ENCODE assay signal across 1 cellular context in the genomic region with DNA sequence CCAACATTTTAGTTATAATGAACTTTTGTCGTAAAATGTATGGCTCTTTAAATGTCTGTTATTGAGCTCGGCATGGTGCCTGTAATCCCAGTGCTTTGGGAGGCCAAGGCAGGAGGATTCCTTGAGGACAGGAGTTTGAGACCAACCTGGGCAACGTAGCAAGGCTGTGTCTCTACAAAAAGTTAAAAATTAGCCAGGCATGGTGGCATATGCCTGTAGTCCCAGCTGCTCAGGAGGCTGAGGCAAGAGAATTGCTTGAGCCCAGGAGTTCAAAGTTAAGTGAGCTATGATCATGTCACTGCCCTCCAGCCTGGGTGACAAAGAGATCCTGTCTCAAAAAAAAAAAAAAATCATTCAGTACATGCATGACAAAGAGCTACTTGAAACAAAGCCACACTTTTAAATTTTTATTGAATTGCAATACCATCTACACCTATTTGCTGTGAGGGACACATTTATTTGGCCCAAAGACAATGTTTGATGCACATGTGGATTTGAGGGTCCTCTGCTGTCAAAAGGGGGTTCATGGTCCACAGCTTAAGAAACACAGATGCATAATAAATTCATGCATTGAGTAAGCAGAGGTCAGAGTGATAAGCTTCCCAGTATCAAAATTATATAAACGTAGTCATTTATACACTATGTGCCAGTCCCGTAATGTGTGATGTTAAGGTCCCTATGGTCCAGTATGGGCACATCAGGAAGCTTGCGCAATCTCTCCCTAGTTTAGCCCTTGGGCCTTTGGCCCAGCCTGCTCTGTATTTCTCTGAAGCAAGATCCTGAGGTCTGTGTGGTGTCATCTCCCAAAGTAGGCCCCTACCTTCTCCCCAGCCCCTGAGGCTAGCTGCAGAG.
TF ChIP-seq lines count a peak whose summit lies in the region.

No MANE protein-coding gene starts in this region.

TF ChIP-seq in HepG2, 621 proteins besides CTCF, POLR2A, EP300 and RAD21 (continued from another document and continues in another):
- TF ChIP-seq PHF21A (CRISPR knock-in tag; IDR thresholded peaks at IDR 0.05), result peak; percentile 61; the same call in 1 of the 2 replicates
- TF ChIP-seq ZMYM2 (CRISPR knock-in tag; IDR thresholded peaks at IDR 0.05), result peak; percentile 71; the same call in 1 of the 2 replicates
- no peak for TF ChIP-seq LBX2 (CRISPR knock-in tag; IDR thresholded peaks at IDR 0.05; ENCODE audit: borderline replicate concordance)
- TF ChIP-seq NCOA1 (CRISPR knock-in tag; IDR thresholded peaks at IDR 0.05), result no peak
- peak; percentile 48; the same call in 1 of the 2 replicates for TF ChIP-seq FOXK1 (CRISPR knock-in tag; IDR thresholded peaks at IDR 0.05; ENCODE audit: borderline replicate concordance, low read depth)
- peak; percentile 94 for TF ChIP-seq ZNF644 (CRISPR knock-in tag; IDR thresholded peaks at IDR 0.05; ENCODE audit: low read depth)
- TF ChIP-seq, protein P1, sequence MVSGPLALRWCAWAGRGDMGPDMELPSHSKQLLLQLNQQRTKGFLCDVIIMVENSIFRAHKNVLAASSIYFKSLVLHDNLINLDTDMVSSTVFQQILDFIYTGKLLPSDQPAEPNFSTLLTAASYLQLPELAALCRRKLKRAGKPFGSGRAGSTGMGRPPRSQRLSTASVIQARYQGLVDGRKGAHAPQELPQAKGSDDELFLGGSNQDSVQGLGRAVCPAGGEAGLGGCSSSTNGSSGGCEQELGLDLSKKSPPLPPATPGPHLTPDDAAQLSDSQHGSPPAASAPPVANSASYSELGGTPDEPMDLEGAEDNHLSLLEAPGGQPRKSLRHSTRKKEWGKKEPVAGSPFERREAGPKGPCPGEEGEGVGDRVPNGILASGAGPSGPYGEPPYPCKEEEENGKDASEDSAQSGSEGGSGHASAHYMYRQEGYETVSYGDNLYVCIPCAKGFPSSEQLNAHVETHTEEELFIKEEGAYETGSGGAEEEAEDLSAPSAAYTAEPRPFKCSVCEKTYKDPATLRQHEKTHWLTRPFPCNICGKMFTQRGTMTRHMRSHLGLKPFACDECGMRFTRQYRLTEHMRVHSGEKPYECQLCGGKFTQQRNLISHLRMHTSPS (CRISPR knock-in tag; IDR thresholded peaks at IDR 0.05; ENCODE audit: low read depth), result peak; percentile 72; the same call in 1 of the 2 replicates
- peak; percentile 25; the same call in 1 of the 2 replicates for TF ChIP-seq FOXK2 (IDR thresholded peaks at IDR 0.05)
- no peak for TF ChIP-seq REL (CRISPR knock-in tag; conservative IDR thresholded peaks at IDR 0.05)
- TF ChIP-seq, protein P2, sequence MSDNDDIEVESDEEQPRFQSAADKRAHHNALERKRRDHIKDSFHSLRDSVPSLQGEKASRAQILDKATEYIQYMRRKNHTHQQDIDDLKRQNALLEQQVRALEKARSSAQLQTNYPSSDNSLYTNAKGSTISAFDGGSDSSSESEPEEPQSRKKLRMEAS (IDR thresholded peaks at IDR 0.05), result peak; percentile 23; the same call in 1 of the 2 replicates
- TF ChIP-seq ZNF20 (CRISPR knock-in tag; IDR thresholded peaks at IDR 0.05), result no peak
- TF ChIP-seq DMAP1 (CRISPR knock-in tag; IDR thresholded peaks at IDR 0.05), result no peak
- 0 out of 2 replicates have a peak, but pooled peaks have one; percentile 76 for TF ChIP-seq GZF1 (CRISPR knock-in tag; IDR thresholded peaks at IDR 0.05)
- no peak for TF ChIP-seq HNRNPLL (IDR thresholded peaks at IDR 0.05; ENCODE audit: low read depth, low read length, poor library complexity, severe bottlenecking)
- peak; percentile 45; the same call in 1 of the 2 replicates for TF ChIP-seq ZNF3 (CRISPR knock-in tag; IDR thresholded peaks at IDR 0.05)
- TF ChIP-seq SAP130 (CRISPR knock-in tag; IDR thresholded peaks at IDR 0.05; ENCODE audit: low read depth), result peak; percentile 79
- peak; percentile 31; the same call in 1 of the 2 replicates for TF ChIP-seq SP140L (CRISPR knock-in tag; IDR thresholded peaks at IDR 0.05; ENCODE audit: borderline replicate concordance)
- peak; percentile 71 for TF ChIP-seq GATAD2A (CRISPR knock-in tag; IDR thresholded peaks at IDR 0.05)
- TF ChIP-seq MED8 (CRISPR knock-in tag; IDR thresholded peaks at IDR 0.05; ENCODE audit: insufficient replicate concordance), result no peak
- 0 out of 2 replicates have a peak, but pooled peaks have one; percentile 23 for TF ChIP-seq ZFP90 (CRISPR knock-in tag; IDR thresholded peaks at IDR 0.05; ENCODE audit: borderline replicate concordance)
- TF ChIP-seq, protein P3, sequence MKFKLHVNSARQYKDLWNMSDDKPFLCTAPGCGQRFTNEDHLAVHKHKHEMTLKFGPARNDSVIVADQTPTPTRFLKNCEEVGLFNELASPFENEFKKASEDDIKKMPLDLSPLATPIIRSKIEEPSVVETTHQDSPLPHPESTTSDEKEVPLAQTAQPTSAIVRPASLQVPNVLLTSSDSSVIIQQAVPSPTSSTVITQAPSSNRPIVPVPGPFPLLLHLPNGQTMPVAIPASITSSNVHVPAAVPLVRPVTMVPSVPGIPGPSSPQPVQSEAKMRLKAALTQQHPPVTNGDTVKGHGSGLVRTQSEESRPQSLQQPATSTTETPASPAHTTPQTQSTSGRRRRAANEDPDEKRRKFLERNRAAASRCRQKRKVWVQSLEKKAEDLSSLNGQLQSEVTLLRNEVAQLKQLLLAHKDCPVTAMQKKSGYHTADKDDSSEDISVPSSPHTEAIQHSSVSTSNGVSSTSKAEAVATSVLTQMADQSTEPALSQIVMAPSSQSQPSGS (CRISPR knock-in tag; IDR thresholded peaks at IDR 0.05), result peak; percentile 32; the same call in 1 of the 2 replicates
- no peak for TF ChIP-seq ZNF329 (CRISPR knock-in tag; IDR thresholded peaks at IDR 0.05; ENCODE audit: low read depth)
- TF ChIP-seq ZNF431 (CRISPR knock-in tag; IDR thresholded peaks at IDR 0.05; ENCODE audit: borderline replicate concordance, low read depth), result no peak
- TF ChIP-seq ZNF614 (CRISPR knock-in tag; IDR thresholded peaks at IDR 0.05; ENCODE audit: borderline replicate concordance), result peak; percentile 19; the same call in 1 of the 2 replicates
- TF ChIP-seq ZNF232 (CRISPR knock-in tag; IDR thresholded peaks at IDR 0.05; ENCODE audit: borderline replicate concordance), result no peak
- TF ChIP-seq MTF2 (CRISPR knock-in tag; IDR thresholded peaks at IDR 0.05; ENCODE audit: borderline replicate concordance), result no peak
- peak; percentile 8; the same call in 1 of the 2 replicates for TF ChIP-seq PITX1 (CRISPR knock-in tag; IDR thresholded peaks at IDR 0.05)
- TF ChIP-seq TGIF2 (CRISPR knock-in tag; IDR thresholded peaks at IDR 0.05), result no peak
- TF ChIP-seq, protein P4, sequence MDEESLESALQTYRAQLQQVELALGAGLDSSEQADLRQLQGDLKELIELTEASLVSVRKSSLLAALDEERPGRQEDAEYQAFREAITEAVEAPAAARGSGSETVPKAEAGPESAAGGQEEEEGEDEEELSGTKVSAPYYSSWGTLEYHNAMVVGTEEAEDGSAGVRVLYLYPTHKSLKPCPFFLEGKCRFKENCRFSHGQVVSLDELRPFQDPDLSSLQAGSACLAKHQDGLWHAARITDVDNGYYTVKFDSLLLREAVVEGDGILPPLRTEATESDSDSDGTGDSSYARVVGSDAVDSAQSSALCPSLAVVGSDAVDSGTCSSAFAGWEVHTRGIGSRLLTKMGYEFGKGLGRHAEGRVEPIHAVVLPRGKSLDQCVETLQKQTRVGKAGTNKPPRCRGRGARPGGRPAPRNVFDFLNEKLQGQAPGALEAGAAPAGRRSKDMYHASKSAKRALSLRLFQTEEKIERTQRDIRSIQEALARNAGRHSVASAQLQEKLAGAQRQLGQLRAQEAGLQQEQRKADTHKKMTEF (CRISPR knock-in tag; IDR thresholded peaks at IDR 0.05), result peak; percentile 41
- TF ChIP-seq ZNF33A (CRISPR knock-in tag; IDR thresholded peaks at IDR 0.05; ENCODE audit: borderline replicate concordance), result peak; percentile 64; the same call in 1 of the 2 replicates
- peak; percentile 42; the same call in 1 of the 2 replicates for TF ChIP-seq ATF3 (CRISPR knock-in tag; IDR thresholded peaks at IDR 0.05)
- TF ChIP-seq TSC22D2 (CRISPR knock-in tag; IDR thresholded peaks at IDR 0.05; ENCODE audit: borderline replicate concordance), result peak; percentile 53; the same call in 1 of the 2 replicates
- TF ChIP-seq BCL6 (CRISPR knock-in tag; IDR thresholded peaks at IDR 0.05), result peak; percentile 45; the same call in 1 of the 2 replicates
- TF ChIP-seq TARDBP (CRISPR knock-in tag; IDR thresholded peaks at IDR 0.05), result no peak
- no peak for TF ChIP-seq ZNF205 (CRISPR knock-in tag; IDR thresholded peaks at IDR 0.05)
- peak; percentile 71 for TF ChIP-seq HOXA3 (CRISPR knock-in tag; IDR thresholded peaks at IDR 0.05)
- no peak for TF ChIP-seq RNF2 (conservative IDR thresholded peaks at IDR 0.05; ENCODE audit: low read depth)
- peak; percentile 36; the same call in 1 of the 2 replicates for TF ChIP-seq NCOA2 (CRISPR knock-in tag; IDR thresholded peaks at IDR 0.05)
- TF ChIP-seq, protein P5, sequence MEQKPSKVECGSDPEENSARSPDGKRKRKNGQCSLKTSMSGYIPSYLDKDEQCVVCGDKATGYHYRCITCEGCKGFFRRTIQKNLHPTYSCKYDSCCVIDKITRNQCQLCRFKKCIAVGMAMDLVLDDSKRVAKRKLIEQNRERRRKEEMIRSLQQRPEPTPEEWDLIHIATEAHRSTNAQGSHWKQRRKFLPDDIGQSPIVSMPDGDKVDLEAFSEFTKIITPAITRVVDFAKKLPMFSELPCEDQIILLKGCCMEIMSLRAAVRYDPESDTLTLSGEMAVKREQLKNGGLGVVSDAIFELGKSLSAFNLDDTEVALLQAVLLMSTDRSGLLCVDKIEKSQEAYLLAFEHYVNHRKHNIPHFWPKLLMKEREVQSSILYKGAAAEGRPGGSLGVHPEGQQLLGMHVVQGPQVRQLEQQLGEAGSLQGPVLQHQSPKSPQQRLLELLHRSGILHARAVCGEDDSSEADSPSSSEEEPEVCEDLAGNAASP (CRISPR knock-in tag; IDR thresholded peaks at IDR 0.05; ENCODE audit: borderline replicate concordance), result peak; percentile 30; the same call in 1 of the 2 replicates
- TF ChIP-seq RBAK (CRISPR knock-in tag; IDR thresholded peaks at IDR 0.05), result 0 out of 2 replicates have a peak, but pooled peaks have one; percentile 69
- peak; percentile 91 for TF ChIP-seq ADNP (CRISPR knock-in tag; IDR thresholded peaks at IDR 0.05)
- peak; percentile 2; the same call in 1 of the 2 replicates for TF ChIP-seq SMC3 (IDR thresholded peaks at IDR 0.05; ENCODE audit: low read length)
- TF ChIP-seq ZNF225 (CRISPR knock-in tag; IDR thresholded peaks at IDR 0.05), result no peak
- TF ChIP-seq ZNF224 (CRISPR knock-in tag; IDR thresholded peaks at IDR 0.05), result peak; percentile 81; the same call in 1 of the 2 replicates
- TF ChIP-seq RXRA (CRISPR knock-in tag; IDR thresholded peaks at IDR 0.05), result 0 out of 2 replicates have a peak, but pooled peaks have one; percentile 8
- TF ChIP-seq ATF1 (CRISPR knock-in tag; IDR thresholded peaks at IDR 0.05), result peak; percentile 47; the same call in 1 of the 2 replicates
- peak; percentile 29; the same call in 1 of the 2 replicates for TF ChIP-seq IRF2 (CRISPR knock-in tag; IDR thresholded peaks at IDR 0.05)
- peak; percentile 87 for TF ChIP-seq ZNF670 (CRISPR knock-in tag; IDR thresholded peaks at IDR 0.05; ENCODE audit: borderline replicate concordance)
- 0 out of 2 replicates have a peak, but pooled peaks have one; percentile 16 for TF ChIP-seq CREB1 (IDR thresholded peaks at IDR 0.05)
- TF ChIP-seq CREB1 (CRISPR knock-in tag; IDR thresholded peaks at IDR 0.05), result peak; percentile 66
- TF ChIP-seq FOXM1 (CRISPR knock-in tag; IDR thresholded peaks at IDR 0.05), result no peak
- TF ChIP-seq, protein P6, sequence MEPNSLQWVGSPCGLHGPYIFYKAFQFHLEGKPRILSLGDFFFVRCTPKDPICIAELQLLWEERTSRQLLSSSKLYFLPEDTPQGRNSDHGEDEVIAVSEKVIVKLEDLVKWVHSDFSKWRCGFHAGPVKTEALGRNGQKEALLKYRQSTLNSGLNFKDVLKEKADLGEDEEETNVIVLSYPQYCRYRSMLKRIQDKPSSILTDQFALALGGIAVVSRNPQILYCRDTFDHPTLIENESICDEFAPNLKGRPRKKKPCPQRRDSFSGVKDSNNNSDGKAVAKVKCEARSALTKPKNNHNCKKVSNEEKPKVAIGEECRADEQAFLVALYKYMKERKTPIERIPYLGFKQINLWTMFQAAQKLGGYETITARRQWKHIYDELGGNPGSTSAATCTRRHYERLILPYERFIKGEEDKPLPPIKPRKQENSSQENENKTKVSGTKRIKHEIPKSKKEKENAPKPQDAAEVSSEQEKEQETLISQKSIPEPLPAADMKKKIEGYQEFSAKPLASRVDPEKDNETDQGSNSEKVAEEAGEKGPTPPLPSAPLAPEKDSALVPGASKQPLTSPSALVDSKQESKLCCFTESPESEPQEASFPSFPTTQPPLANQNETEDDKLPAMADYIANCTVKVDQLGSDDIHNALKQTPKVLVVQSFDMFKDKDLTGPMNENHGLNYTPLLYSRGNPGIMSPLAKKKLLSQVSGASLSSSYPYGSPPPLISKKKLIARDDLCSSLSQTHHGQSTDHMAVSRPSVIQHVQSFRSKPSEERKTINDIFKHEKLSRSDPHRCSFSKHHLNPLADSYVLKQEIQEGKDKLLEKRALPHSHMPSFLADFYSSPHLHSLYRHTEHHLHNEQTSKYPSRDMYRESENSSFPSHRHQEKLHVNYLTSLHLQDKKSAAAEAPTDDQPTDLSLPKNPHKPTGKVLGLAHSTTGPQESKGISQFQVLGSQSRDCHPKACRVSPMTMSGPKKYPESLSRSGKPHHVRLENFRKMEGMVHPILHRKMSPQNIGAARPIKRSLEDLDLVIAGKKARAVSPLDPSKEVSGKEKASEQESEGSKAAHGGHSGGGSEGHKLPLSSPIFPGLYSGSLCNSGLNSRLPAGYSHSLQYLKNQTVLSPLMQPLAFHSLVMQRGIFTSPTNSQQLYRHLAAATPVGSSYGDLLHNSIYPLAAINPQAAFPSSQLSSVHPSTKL (CRISPR knock-in tag; IDR thresholded peaks at IDR 0.05), result peak; percentile 49
- TF ChIP-seq HNF4A (CRISPR knock-in tag; IDR thresholded peaks at IDR 0.05), result peak; percentile 84
